ENCODE assay signal across 1 cellular context in the genomic region with DNA sequence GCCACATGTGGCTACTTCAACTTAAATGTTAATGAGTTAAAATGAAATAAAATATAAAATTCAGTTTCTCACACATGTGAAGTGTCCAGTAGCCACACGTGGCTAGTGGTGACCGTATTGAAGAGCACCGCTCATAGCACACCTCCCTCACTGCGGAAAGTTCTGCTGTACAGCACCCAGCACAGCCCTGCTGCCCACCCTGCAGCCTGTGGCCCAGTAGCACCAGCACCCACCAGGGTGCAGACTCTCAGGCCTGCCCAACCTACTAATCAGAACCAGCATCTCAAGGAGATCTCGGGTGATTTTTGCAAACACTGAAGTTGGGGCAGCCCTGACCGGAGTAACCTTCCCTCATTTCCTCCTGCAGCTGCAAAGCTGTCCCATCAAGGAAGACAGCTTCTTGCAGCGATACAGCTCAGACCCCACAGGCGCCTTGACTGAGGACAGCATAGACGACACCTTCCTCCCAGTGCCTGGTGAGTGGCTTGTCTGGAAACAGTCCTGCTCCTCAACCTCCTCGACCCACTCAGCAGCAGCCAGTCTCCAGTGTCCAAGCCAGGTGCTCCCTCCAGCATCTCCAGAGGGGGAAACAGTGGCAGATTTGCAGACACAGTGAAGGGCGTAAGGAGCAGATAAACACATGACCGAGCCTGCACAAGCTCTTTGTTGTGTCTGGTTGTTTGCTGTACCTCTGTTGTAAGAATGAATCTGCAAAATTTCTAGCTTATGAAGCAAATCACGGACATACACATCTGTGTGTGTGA.
TF ChIP-seq lines count a peak whose summit lies in the region.

No MANE protein-coding gene starts in this region.

TF ChIP-seq in GM12878, 131 proteins besides CTCF, POLR2A, EP300 and RAD21:
- TF ChIP-seq, protein P1, sequence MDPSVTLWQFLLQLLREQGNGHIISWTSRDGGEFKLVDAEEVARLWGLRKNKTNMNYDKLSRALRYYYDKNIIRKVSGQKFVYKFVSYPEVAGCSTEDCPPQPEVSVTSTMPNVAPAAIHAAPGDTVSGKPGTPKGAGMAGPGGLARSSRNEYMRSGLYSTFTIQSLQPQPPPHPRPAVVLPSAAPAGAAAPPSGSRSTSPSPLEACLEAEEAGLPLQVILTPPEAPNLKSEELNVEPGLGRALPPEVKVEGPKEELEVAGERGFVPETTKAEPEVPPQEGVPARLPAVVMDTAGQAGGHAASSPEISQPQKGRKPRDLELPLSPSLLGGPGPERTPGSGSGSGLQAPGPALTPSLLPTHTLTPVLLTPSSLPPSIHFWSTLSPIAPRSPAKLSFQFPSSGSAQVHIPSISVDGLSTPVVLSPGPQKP (IDR thresholded peaks at IDR 0.05; ENCODE audit: low read depth, low read length), result no peak
- TF ChIP-seq BRCA1 (IDR thresholded peaks at IDR 0.05; ENCODE audit: low read depth, low read length), result no peak
- TF ChIP-seq EED (IDR thresholded peaks at IDR 0.05; ENCODE audit: low read depth), result no peak
- TF ChIP-seq, protein P2, sequence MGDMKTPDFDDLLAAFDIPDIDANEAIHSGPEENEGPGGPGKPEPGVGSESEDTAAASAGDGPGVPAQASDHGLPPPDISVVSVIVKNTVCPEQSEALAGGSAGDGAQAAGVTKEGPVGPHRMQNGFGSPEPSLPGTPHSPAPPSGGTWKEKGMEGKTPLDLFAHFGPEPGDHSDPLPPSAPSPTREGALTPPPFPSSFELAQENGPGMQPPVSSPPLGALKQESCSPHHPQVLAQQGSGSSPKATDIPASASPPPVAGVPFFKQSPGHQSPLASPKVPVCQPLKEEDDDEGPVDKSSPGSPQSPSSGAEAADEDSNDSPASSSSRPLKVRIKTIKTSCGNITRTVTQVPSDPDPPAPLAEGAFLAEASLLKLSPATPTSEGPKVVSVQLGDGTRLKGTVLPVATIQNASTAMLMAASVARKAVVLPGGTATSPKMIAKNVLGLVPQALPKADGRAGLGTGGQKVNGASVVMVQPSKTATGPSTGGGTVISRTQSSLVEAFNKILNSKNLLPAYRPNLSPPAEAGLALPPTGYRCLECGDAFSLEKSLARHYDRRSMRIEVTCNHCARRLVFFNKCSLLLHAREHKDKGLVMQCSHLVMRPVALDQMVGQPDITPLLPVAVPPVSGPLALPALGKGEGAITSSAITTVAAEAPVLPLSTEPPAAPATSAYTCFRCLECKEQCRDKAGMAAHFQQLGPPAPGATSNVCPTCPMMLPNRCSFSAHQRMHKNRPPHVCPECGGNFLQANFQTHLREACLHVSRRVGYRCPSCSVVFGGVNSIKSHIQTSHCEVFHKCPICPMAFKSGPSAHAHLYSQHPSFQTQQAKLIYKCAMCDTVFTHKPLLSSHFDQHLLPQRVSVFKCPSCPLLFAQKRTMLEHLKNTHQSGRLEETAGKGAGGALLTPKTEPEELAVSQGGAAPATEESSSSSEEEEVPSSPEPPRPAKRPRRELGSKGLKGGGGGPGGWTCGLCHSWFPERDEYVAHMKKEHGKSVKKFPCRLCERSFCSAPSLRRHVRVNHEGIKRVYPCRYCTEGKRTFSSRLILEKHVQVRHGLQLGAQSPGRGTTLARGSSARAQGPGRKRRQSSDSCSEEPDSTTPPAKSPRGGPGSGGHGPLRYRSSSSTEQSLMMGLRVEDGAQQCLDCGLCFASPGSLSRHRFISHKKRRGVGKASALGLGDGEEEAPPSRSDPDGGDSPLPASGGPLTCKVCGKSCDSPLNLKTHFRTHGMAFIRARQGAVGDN (IDR thresholded peaks at IDR 0.05), result no peak
- TF ChIP-seq, protein P3, sequence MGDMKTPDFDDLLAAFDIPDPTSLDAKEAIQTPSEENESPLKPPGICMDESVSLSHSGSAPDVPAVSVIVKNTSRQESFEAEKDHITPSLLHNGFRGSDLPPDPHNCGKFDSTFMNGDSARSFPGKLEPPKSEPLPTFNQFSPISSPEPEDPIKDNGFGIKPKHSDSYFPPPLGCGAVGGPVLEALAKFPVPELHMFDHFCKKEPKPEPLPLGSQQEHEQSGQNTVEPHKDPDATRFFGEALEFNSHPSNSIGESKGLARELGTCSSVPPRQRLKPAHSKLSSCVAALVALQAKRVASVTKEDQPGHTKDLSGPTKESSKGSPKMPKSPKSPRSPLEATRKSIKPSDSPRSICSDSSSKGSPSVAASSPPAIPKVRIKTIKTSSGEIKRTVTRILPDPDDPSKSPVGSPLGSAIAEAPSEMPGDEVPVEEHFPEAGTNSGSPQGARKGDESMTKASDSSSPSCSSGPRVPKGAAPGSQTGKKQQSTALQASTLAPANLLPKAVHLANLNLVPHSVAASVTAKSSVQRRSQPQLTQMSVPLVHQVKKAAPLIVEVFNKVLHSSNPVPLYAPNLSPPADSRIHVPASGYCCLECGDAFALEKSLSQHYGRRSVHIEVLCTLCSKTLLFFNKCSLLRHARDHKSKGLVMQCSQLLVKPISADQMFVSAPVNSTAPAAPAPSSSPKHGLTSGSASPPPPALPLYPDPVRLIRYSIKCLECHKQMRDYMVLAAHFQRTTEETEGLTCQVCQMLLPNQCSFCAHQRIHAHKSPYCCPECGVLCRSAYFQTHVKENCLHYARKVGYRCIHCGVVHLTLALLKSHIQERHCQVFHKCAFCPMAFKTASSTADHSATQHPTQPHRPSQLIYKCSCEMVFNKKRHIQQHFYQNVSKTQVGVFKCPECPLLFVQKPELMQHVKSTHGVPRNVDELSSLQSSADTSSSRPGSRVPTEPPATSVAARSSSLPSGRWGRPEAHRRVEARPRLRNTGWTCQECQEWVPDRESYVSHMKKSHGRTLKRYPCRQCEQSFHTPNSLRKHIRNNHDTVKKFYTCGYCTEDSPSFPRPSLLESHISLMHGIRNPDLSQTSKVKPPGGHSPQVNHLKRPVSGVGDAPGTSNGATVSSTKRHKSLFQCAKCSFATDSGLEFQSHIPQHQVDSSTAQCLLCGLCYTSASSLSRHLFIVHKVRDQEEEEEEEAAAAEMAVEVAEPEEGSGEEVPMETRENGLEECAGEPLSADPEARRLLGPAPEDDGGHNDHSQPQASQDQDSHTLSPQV (IDR thresholded peaks at IDR 0.05), result no peak
- no peak for TF ChIP-seq RUNX3 (IDR thresholded peaks at IDR 0.05; ENCODE audit: low read length)
- TF ChIP-seq, protein P4, sequence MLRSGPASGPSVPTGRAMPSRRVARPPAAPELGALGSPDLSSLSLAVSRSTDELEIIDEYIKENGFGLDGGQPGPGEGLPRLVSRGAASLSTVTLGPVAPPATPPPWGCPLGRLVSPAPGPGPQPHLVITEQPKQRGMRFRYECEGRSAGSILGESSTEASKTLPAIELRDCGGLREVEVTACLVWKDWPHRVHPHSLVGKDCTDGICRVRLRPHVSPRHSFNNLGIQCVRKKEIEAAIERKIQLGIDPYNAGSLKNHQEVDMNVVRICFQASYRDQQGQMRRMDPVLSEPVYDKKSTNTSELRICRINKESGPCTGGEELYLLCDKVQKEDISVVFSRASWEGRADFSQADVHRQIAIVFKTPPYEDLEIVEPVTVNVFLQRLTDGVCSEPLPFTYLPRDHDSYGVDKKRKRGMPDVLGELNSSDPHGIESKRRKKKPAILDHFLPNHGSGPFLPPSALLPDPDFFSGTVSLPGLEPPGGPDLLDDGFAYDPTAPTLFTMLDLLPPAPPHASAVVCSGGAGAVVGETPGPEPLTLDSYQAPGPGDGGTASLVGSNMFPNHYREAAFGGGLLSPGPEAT (IDR thresholded peaks at IDR 0.05; ENCODE audit: low read depth), result no peak
- no peak for TF ChIP-seq BACH1 (IDR thresholded peaks at IDR 0.05; ENCODE audit: borderline replicate concordance)
- TF ChIP-seq, protein P5, sequence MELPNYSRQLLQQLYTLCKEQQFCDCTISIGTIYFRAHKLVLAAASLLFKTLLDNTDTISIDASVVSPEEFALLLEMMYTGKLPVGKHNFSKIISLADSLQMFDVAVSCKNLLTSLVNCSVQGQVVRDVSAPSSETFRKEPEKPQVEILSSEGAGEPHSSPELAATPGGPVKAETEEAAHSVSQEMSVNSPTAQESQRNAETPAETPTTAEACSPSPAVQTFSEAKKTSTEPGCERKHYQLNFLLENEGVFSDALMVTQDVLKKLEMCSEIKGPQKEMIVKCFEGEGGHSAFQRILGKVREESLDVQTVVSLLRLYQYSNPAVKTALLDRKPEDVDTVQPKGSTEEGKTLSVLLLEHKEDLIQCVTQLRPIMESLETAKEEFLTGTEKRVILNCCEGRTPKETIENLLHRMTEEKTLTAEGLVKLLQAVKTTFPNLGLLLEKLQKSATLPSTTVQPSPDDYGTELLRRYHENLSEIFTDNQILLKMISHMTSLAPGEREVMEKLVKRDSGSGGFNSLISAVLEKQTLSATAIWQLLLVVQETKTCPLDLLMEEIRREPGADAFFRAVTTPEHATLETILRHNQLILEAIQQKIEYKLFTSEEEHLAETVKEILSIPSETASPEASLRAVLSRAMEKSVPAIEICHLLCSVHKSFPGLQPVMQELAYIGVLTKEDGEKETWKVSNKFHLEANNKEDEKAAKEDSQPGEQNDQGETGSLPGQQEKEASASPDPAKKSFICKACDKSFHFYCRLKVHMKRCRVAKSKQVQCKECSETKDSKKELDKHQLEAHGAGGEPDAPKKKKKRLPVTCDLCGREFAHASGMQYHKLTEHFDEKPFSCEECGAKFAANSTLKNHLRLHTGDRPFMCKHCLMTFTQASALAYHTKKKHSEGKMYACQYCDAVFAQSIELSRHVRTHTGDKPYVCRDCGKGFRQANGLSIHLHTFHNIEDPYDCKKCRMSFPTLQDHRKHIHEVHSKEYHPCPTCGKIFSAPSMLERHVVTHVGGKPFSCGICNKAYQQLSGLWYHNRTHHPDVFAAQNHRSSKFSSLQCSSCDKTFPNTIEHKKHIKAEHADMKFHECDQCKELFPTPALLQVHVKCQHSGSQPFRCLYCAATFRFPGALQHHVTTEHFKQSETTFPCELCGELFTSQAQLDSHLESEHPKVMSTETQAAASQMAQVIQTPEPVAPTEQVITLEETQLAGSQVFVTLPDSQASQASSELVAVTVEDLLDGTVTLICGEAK (IDR thresholded peaks at IDR 0.05; ENCODE audit: borderline replicate concordance), result no peak
TF ChIP-seq in GM12878: peak in this region for 0.
